17 cellular contexts compared by ENCODE assay signal in genomic region chrX:111133389-111133788, GRCh38.
"Had no signal": no experiment of that assay in that cellular context is flagged by ENCODE, and none has a peak within 500 bp of the region (broad histone marks: within the 10 kb centered on the region; RNA-seq: fewer than 3 reads in every experiment).

No MANE protein-coding gene starts in this region.

- ATAC-seq: left lobe of liver; natural killer cell treated with Interleukin-12 subunit alpha and Interleukin-12 subunit beta and Interleukin-15 and Interleukin-18, amount 100 ng/mL, for 72 hours; sciatic nerve; stimulated activated naive CD8-positive, alpha-beta T cell treated with anti-CD3 and anti-CD28 coated beads, Interleukin-15, amount 100 ng/mL, for 72 hours had no signal

- H3K9me3 Mint-ChIP-seq: central memory CD8-positive, alpha-beta T cell; natural killer cell treated with Interleukin-12 subunit alpha and Interleukin-12 subunit beta and Interleukin-15 and Interleukin-18, amount 100 ng/mL, for 72 hours; stimulated activated naive CD8-positive, alpha-beta T cell treated with anti-CD3 and anti-CD28 coated beads, Interleukin-15, amount 100 ng/mL, for 72 hours had no signal

- H3K27me3 Mint-ChIP-seq: central memory CD8-positive, alpha-beta T cell; stimulated activated naive CD8-positive, alpha-beta T cell treated with anti-CD3 and anti-CD28 coated beads, Interleukin-15, amount 100 ng/mL, for 72 hours had no signal

- H3K4me3 ChIP-seq: prostate gland, thoracic aorta had no signal

- H3K27ac Mint-ChIP-seq: natural killer cell treated with Interleukin-12 subunit alpha and Interleukin-12 subunit beta and Interleukin-15 and Interleukin-18, amount 100 ng/mL, for 72 hours; stimulated activated naive CD8-positive, alpha-beta T cell treated with anti-CD3 and anti-CD28 coated beads, Interleukin-15, amount 100 ng/mL, for 72 hours had no signal

- H3K36me3 Mint-ChIP-seq: natural killer cell treated with Interleukin-12 subunit alpha and Interleukin-12 subunit beta and Interleukin-15 and Interleukin-18, amount 100 ng/mL, for 72 hours had no signal

- H3K4me3 Mint-ChIP-seq: central memory CD8-positive, alpha-beta T cell; natural killer cell treated with Interleukin-12 subunit alpha and Interleukin-12 subunit beta and Interleukin-15 and Interleukin-18, amount 100 ng/mL, for 72 hours; stimulated activated naive CD8-positive, alpha-beta T cell treated with anti-CD3 and anti-CD28 coated beads, Interleukin-15, amount 100 ng/mL, for 72 hours had no signal

- DNase-seq: activated CD4-positive, alpha-beta T cell treated with anti-CD3 and anti-CD28 coated beads, Interleukin-2, amount 50 U/mL, for 48 hours; activated gamma-delta T cell treated with Interleukin-2 at 50 U/mL for 16 hours; activated T-cell treated with anti-CD3 and anti-CD28 coated beads, Interleukin-2, amount 50 U/mL, for 48 hours; cortex of kidney; effector memory CD4-positive, alpha-beta T cell; foreskin fibroblast; mesenchymal stem cell; occipital lobe; stimulated activated CD4-positive, alpha-beta T cell treated with anti-CD3 and anti-CD28 coated beads, Interleukin-12 subunit alpha, Interleukin-12 subunit beta, amount 100 ng/mL, for 4 hours; stimulated activated CD8-positive, alpha-beta memory T cell treated with anti-CD3 and anti-CD28 coated beads, Interleukin-4, amount 100 ng/mL, for 48 hours; stimulated activated naive CD8-positive, alpha-beta T cell treated with anti-CD3 and anti-CD28 coated beads, Interleukin-15, amount 100 ng/mL, for 72 hours had no signal

- H3K4me1 Mint-ChIP-seq: central memory CD8-positive, alpha-beta T cell had no signal
